In genomic region chr16:72073831-72074230, GRCh38 we compare ENCODE assay signal across 20 cellular contexts. TPM values are rescaled to one million over a fixed set of nuclear protein-coding genes. Genes with fewer than 3 reads are reported as not detected.
A peak's percentile ranks its signal among the peaks of the same experiment; 100 is the strongest.
DNase-seq lines count a peak whose midpoint lies in the region; ATAC-seq and TF ChIP-seq lines count a peak whose summit lies in the region.
"Had no signal": no experiment of that assay in that cellular context is flagged by ENCODE, and none has a peak within 500 bp of the region (broad histone marks: within the 10 kb centered on the region; RNA-seq: fewer than 3 reads in every experiment).

No MANE protein-coding gene starts in this region.

- no peaks in the 10 kb centered on the region for H3K27me3 ChIP-seq in ovary
- H3K27me3 ChIP-seq: SJSA1 had no signal

- ATAC-seq in left ventricle myocardium superior = peak; percentile 93
- ATAC-seq in GM18511 (IDR thresholded peaks at IDR 0.05; ENCODE audit: unreplicated experiment) = no peak
- ATAC-seq in GM21529 (IDR thresholded peaks at IDR 0.05; ENCODE audit: unreplicated experiment) = no peak

- H3K4me3 ChIP-seq in ovary = no peak overlapping the region
- H3K4me3 ChIP-seq: SJSA1 had no signal

- no peak for TF ChIP-seq EP300 in ovary (IDR thresholded peaks at IDR 0.05)

- no peak for TF ChIP-seq CTCF in ovary (IDR thresholded peaks at IDR 0.05)

- intact Hi-C loops in left ventricle myocardium superior (cut with micrococcal nuclease) = no loop called here
- intact Hi-C loops in ovary (cut with DNase I) = no loop called here

- no peaks in the 10 kb centered on the region for H3K9me3 ChIP-seq in ovary
- H3K9me3 ChIP-seq: SJSA1 had no signal

- H3K36me3 ChIP-seq in ovary = no peaks in the 10 kb centered on the region
- H3K36me3 ChIP-seq: SJSA1 had no signal

- H3K4me1 ChIP-seq in ovary (ENCODE audit: insufficient read depth) = peaks cover 17% of the 10 kb centered on the region
- H3K4me1 ChIP-seq: SJSA1 had no signal

- peak; percentile 70 for DNase-seq in left ventricle myocardium superior
- peak in 3 of 5 donors; percentile 33 to 65 (median 44) for DNase-seq in ovary
- DNase-seq in RPMI8226 = no peak
- DNase-seq in SKM-1 (lab: John Stamatoyannopoulos, UW; ENCODE audit: unreplicated experiment) = no peak
- DNase-seq: activated CD4-positive, alpha-beta T cell treated with anti-CD3 and anti-CD28 coated beads for 4 hours; activated CD8-positive, alpha-beta memory T cell treated with anti-CD3 and anti-CD28 coated beads, Interleukin-2, amount 50 U/mL, for 48 hours; activated naive CD4-positive, alpha-beta T cell treated with anti-CD3 and anti-CD28 coated beads for 36 hours; central memory CD4-positive, alpha-beta T cell; DMS 273 treated with DMSO at 0.1 percent for 48 hours; Kasumi-1; NCI-H146 had no signal

- 18 to 26% (median 26%) methylated on average over 5 of the region's 5 CpGs for WGBS in ovary, 3 donors

- H3K27ac ChIP-seq in cingulate gyrus (ENCODE audit: low read depth, low read length) = peak overlapping the region; percentile 93
- no peak overlapping the region for H3K27ac ChIP-seq in ovary
- H3K27ac ChIP-seq: SJSA1 had no signal

- TF ChIP-seq POLR2A in ovary (IDR thresholded peaks at IDR 0.05) = no peak

RNA-seq across cellular contexts. Expression of gene HPR, which starts 10.8 kb away (rescaled TPM):
- total RNA-seq in left ventricle myocardium superior = 94.9 TPM
- 1 to 10 TPM in 4 of 7 donors, under 1 TPM in 3; 0.32 to 2.4 (median 1.1) TPM for total RNA-seq in ovary
- 1 to 10 TPM; 1.7 to 2.2 TPM for polyA plus RNA-seq in ovary
- total RNA-seq: activated naive CD4-positive, alpha-beta T cell treated with anti-CD3 and anti-CD28 coated beads for 36 hours; NCI-H460; pulmonary artery endothelial cell; SJSA1; subcutaneous adipose tissue had no signal
- polyA plus RNA-seq: BJ, keratinocyte had no signal

RNA-seq across cellular contexts. Expression of gene HP, which starts 19.5 kb away (rescaled TPM):
- total RNA-seq in left ventricle myocardium superior (80.3 TPM), ovary (100 to 1,000 TPM in 1 of 7 donors, 10 to 100 TPM in 5, under 1 TPM in 1; 0.66 to 186 (median 23.9) TPM)
- 10 to 100 TPM; 20.0 to 30.1 TPM for polyA plus RNA-seq in ovary
- total RNA-seq: activated naive CD4-positive, alpha-beta T cell treated with anti-CD3 and anti-CD28 coated beads for 36 hours; NCI-H460; pulmonary artery endothelial cell had no signal
- polyA plus RNA-seq: BJ had no signal

RNA-seq across cellular contexts. Expression of gene TXNL4B, which starts 19.6 kb away (rescaled TPM):
- 5.4 TPM for total RNA-seq in left ventricle myocardium superior
- 10 to 100 TPM; 10.6 to 23.1 (median 14.7) TPM for total RNA-seq in ovary
- 10 to 100 TPM; 16.8 to 20.4 TPM for polyA plus RNA-seq in ovary

RNA-seq across cellular contexts. Expression of gene DHX38, which starts 19.8 kb away (rescaled TPM):
- total RNA-seq in left ventricle myocardium superior (43.1 TPM), ovary (10 to 100 TPM; 33.0 to 70.5 (median 59.1) TPM)
- 10 to 100 TPM; 45.2 to 81.7 TPM for polyA plus RNA-seq in ovary

Comparison
In these comparisons a context has a peak if more than half of its experiments do, and no peak if none do; other contexts are left out.
1. DNase-seq: peak in left ventricle myocardium superior (single experiment) and ovary (3 of 5); none in RPMI8226 (single experiment) and SKM-1 (single experiment).
2. RNA of gene HPR, which starts 10.8 kb away (total RNA-seq): 94.9 TPM in left ventricle myocardium superior (single experiment); 0.32 to 2.4 TPM in ovary; every median in the first group is over 10 times any median in the second.